Comparison of ENCODE assay signal across 23 cellular contexts in the genomic region with DNA sequence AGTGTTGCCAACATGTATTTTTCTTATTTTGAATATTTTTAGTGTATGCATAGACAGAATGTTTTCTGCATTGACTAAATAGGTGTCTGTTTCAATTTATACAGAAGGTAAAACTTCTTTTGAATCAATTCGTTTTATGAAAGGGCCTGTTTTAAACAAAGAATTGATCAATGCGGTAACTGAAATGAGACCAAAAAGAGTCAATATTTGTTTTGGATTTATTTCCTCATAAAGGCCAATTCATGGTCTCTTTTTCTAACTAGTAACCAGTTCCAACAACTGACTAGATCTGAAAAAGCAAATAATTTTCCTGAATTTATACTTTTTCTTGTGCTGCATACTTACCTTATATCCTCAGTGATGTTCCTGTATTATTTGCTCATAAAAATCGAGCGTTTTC.
"Had no signal": no experiment of that assay in that cellular context is flagged by ENCODE, and none has a peak within 500 bp of the region (broad histone marks: within the 10 kb centered on the region; RNA-seq: fewer than 3 reads in every experiment).

No MANE protein-coding gene starts in this region.

- H3K4me3 ChIP-seq: ascending aorta, cardiac muscle cell, colonic mucosa, left ventricle myocardium inferior, mucosa of descending colon, skin epidermis, testis, uterus had no signal

- H3K36me3 ChIP-seq: ascending aorta, cardiac muscle cell, colonic mucosa, left ventricle myocardium inferior, uterus, WERI-Rb-1 had no signal

- DNase-seq: activated CD4-positive, alpha-beta T cell treated with anti-CD3 and anti-CD28 coated beads for 48 hours; activated CD4-positive, alpha-beta T cell treated with anti-CD3 and anti-CD28 coated beads, Interleukin-2, amount 50 U/mL, for 48 hours; activated CD8-positive, alpha-beta memory T cell treated with anti-CD3 and anti-CD28 coated beads for 24 hours; activated effector memory CD4-positive, alpha-beta T cell treated with Interleukin-2 at 50 U/mL for 16 hours; activated naive CD4-positive, alpha-beta T cell treated with Interleukin-2 at 50 U/mL for 16 hours; cerebellar nuclear complex; colonic mucosa; effector CD8-positive, alpha-beta T cell; left ventricle myocardium inferior; mucosa of descending colon; stimulated activated CD4-positive, alpha-beta T cell treated with anti-CD3 and anti-CD28 coated beads, Interleukin-12 subunit alpha, Interleukin-12 subunit beta, amount 100 ng/mL, for 4 hours; stimulated activated CD4-positive, alpha-beta T cell treated with anti-CD3 and anti-CD28 coated beads, Interleukin-4, amount 100 ng/mL, for 1 hour; stimulated activated naive CD8-positive, alpha-beta T cell treated with anti-CD3 and anti-CD28 coated beads, Interleukin-15, Interleukin-2, amounts not matched to agents 100 U/mL and 50 U/mL, for 24 hours; testis; trophoblast cell; uterus; WERI-Rb-1 had no signal

- H3K4me1 ChIP-seq: ascending aorta, left ventricle myocardium inferior, testis, uterus had no signal

- H3K9me3 ChIP-seq: ascending aorta, colonic mucosa, testis, uterus had no signal

- ATAC-seq: activated CD4-positive, CD25-positive, alpha-beta regulatory T cell treated with anti-CD3 and anti-CD28 coated beads, Interleukin-2, amount 50 U/mL, for 24 hours; natural killer cell treated with Interleukin-12 subunit alpha and Interleukin-12 subunit beta and Interleukin-15 and Interleukin-18, amount 100 ng/mL, for 72 hours; sciatic nerve; stimulated activated naive CD8-positive, alpha-beta T cell treated with anti-CD3 and anti-CD28 coated beads, Interleukin-15, Interleukin-2, amounts not matched to agents 100 U/mL and 50 U/mL, for 24 hours had no signal

- H3K27ac ChIP-seq: ascending aorta, cardiac muscle cell, colonic mucosa, left ventricle myocardium inferior, skin epidermis, testis, uterus, WERI-Rb-1 had no signal

- H3K27me3 ChIP-seq: ascending aorta, cardiac muscle cell, colonic mucosa, testis, uterus had no signal
